1 cellular context compared by ENCODE assay signal in genomic region chr3:8536106-8537052, GRCh38.
TF ChIP-seq lines count a peak whose summit lies in the region.

No MANE protein-coding gene starts in this region.

TF ChIP-seq in H1, 55 proteins besides CTCF, POLR2A, EP300 and RAD21:
- no peak for TF ChIP-seq HDAC2 (IDR thresholded peaks at IDR 0.05; ENCODE audit: borderline replicate concordance in 1 of 2, low read depth in 2 of 2, low read length in 2 of 2)
- no peak for TF ChIP-seq KDM5A (IDR thresholded peaks at IDR 0.05; ENCODE audit: low read length)
- no peak for TF ChIP-seq YY1 (IDR thresholded peaks at IDR 0.05; ENCODE audit: low read depth, low read length)
- no peak for TF ChIP-seq RXRA (IDR thresholded peaks at IDR 0.05; ENCODE audit: insufficient read depth, low read depth, low read length)
- no peak for TF ChIP-seq SIN3A (conservative IDR thresholded peaks at IDR 0.05 in 1 of 2, IDR thresholded peaks at IDR 0.05 in 1 of 2; ENCODE audit: low read depth in 1 of 2, low read length in 2 of 2)
- TF ChIP-seq JUND (IDR thresholded peaks at IDR 0.05; ENCODE audit: low read length), result no peak
- no peak for TF ChIP-seq CBX5 (IDR thresholded peaks at IDR 0.05; ENCODE audit: low read depth, low read length)
- TF ChIP-seq E2F6 (IDR thresholded peaks at IDR 0.05), result no peak
- TF ChIP-seq CHD2 (IDR thresholded peaks at IDR 0.05; ENCODE audit: low read length), result no peak
- TF ChIP-seq RFX5 (IDR thresholded peaks at IDR 0.05; ENCODE audit: borderline replicate concordance, low read depth, low read length), result no peak
- no peak for TF ChIP-seq BACH1 (IDR thresholded peaks at IDR 0.05; ENCODE audit: low read length)
- TF ChIP-seq CBX8 (IDR thresholded peaks at IDR 0.05; ENCODE audit: borderline replicate concordance, low read depth, low read length), result no peak
- TF ChIP-seq CHD1 (IDR thresholded peaks at IDR 0.05; ENCODE audit: low read depth, low read length), result no peak
- TF ChIP-seq FOSL1 (IDR thresholded peaks at IDR 0.05; ENCODE audit: insufficient read depth, low read depth, low read length), result no peak
- no peak for TF ChIP-seq CTBP2 (IDR thresholded peaks at IDR 0.05; ENCODE audit: borderline replicate concordance, insufficient read depth, insufficient read length, low read length)
- TF ChIP-seq POU5F1 (IDR thresholded peaks at IDR 0.05; ENCODE audit: low read depth, low read length), result no peak
- TF ChIP-seq SP2 (IDR thresholded peaks at IDR 0.05; ENCODE audit: low read length), result no peak
- no peak for TF ChIP-seq SAP30 (IDR thresholded peaks at IDR 0.05; ENCODE audit: insufficient read depth, insufficient replicate concordance, low read length)
- no peak for TF ChIP-seq MAX (IDR thresholded peaks at IDR 0.05)
